Comparison of ENCODE assay signal across 8 cellular contexts in genomic region chr9:129550199-129550839, GRCh38.
DNase-seq lines count a peak whose midpoint lies in the region; FAIRE-seq and TF ChIP-seq lines count a peak whose summit lies in the region.

No MANE protein-coding gene starts in this region.

- no peak for FAIRE-seq in RCC 7860 (lab: Jason Lieb, UNC)

- H3K36me3 Mint-ChIP-seq in CD14-positive monocyte, result peaks cover 2 to 4% of the 10 kb centered on the region in 2 donors
- H3K36me3 Mint-ChIP-seq in activated naive CD4-positive, alpha-beta T cell treated with anti-CD3 and anti-CD28 coated beads, Interleukin-2, amount 50 U/mL, for 24 hours, result no peaks in the 10 kb centered on the region
- no peaks in the 10 kb centered on the region for H3K36me3 Mint-ChIP-seq in neural crest cell (ENCODE audit: low read depth)

- intact Hi-C loops in CD14-positive monocyte (cut with micrococcal nuclease), result no loop called here

- H3K4me3 Mint-ChIP-seq in CD14-positive monocyte (peak overlapping the region; percentile 64 to 91), neural crest cell (peak overlapping the region; percentile 83)
- H3K4me3 Mint-ChIP-seq in activated naive CD4-positive, alpha-beta T cell treated with anti-CD3 and anti-CD28 coated beads, Interleukin-2, amount 50 U/mL, for 24 hours, result peak overlapping the region; percentile 59

- peak; percentile 7; the same call in 1 of the 2 replicates for TF ChIP-seq RAD21 in Ishikawa (IDR thresholded peaks at IDR 0.05; ENCODE audit: low read depth)

- H3K4me1 Mint-ChIP-seq in CD14-positive monocyte (peaks cover 31% of the 10 kb centered on the region), neural crest cell (peaks cover 40% of the 10 kb centered on the region)
- H3K4me1 Mint-ChIP-seq in activated naive CD4-positive, alpha-beta T cell treated with anti-CD3 and anti-CD28 coated beads, Interleukin-2, amount 50 U/mL, for 24 hours, result peaks cover 5% of the 10 kb centered on the region

- H3K27me3 Mint-ChIP-seq in CD14-positive monocyte (ENCODE audit: low read depth in 3 of 3) (peaks cover 28 to 42% (median 31%) of the 10 kb centered on the region in 3 donors), neural crest cell (ENCODE audit: low read depth) (no peaks in the 10 kb centered on the region)
- H3K27me3 Mint-ChIP-seq in activated naive CD4-positive, alpha-beta T cell treated with anti-CD3 and anti-CD28 coated beads, Interleukin-2, amount 50 U/mL, for 24 hours, result peaks cover 9% of the 10 kb centered on the region

- H3K9me3 Mint-ChIP-seq in CD14-positive monocyte, result peaks cover 0 to 4% (median 3%) of the 10 kb centered on the region in 7 donors
- H3K9me3 Mint-ChIP-seq in activated naive CD4-positive, alpha-beta T cell treated with anti-CD3 and anti-CD28 coated beads, Interleukin-2, amount 50 U/mL, for 24 hours, result no peaks in the 10 kb centered on the region
- no peaks in the 10 kb centered on the region for H3K9me3 Mint-ChIP-seq in neural crest cell

- DNase-seq in CD14-positive monocyte (ENCODE audit: low spot score) (peak; percentile 31), glomerular visceral epithelial cell (ENCODE audit: extremely low spot score) (peak; percentile 43), neural crest cell (ENCODE audit: low read depth, low spot score) (peak; percentile 46), NCI-H146 treated with DMSO at 0.1 percent for 48 hours (lab: John Stamatoyannopoulos, UW; ENCODE audit: unreplicated experiment) (no peak), SKM-1 treated with dmso at 0.1 percent for 144 hours (lab: John Stamatoyannopoulos, UW; ENCODE audit: unreplicated experiment) (no peak), RCC 7860 (ENCODE audit: low spot score) (no peak)

- H3K27ac Mint-ChIP-seq in CD14-positive monocyte (peak overlapping the region in 2 of 7 donors; percentile 51 to 69), neural crest cell (ENCODE audit: unreplicated experiment) (no peak overlapping the region)
- H3K27ac Mint-ChIP-seq in activated naive CD4-positive, alpha-beta T cell treated with anti-CD3 and anti-CD28 coated beads, Interleukin-2, amount 50 U/mL, for 24 hours, result no peak overlapping the region

- TF ChIP-seq CTCF in CD14-positive monocyte (IDR thresholded peaks at IDR 0.05), result no peak
- no peak for TF ChIP-seq CTCF in neural crest cell (conservative IDR thresholded peaks at IDR 0.05)

- TF ChIP-seq EP300 in Ishikawa (IDR thresholded peaks at IDR 0.05; ENCODE audit: borderline replicate concordance), result no peak

TF ChIP-seq in Ishikawa, 13 proteins besides CTCF, POLR2A, EP300 and RAD21:
- TF ChIP-seq YY1 (IDR thresholded peaks at IDR 0.05; ENCODE audit: low read depth), result no peak
- TF ChIP-seq USF1 (IDR thresholded peaks at IDR 0.05), result no peak
- no peak for TF ChIP-seq REST (IDR thresholded peaks at IDR 0.05; ENCODE audit: low read depth)
- peak; percentile 39; the same call in 1 of the 2 replicates for TF ChIP-seq TCF12 (IDR thresholded peaks at IDR 0.05; ENCODE audit: low read depth)
- TF ChIP-seq CREB1 (IDR thresholded peaks at IDR 0.05; ENCODE audit: low read depth), result no peak
- TF ChIP-seq NFIC (IDR thresholded peaks at IDR 0.05), result no peak; the same call in 1 of the 2 replicates
- no peak for TF ChIP-seq CEBPB (IDR thresholded peaks at IDR 0.05)
- no peak for TF ChIP-seq FOXM1 (IDR thresholded peaks at IDR 0.05; ENCODE audit: borderline replicate concordance, low read depth)
- TF ChIP-seq EGR1 (IDR thresholded peaks at IDR 0.05), result no peak
- peak; percentile 72 for TF ChIP-seq ZBTB7A (IDR thresholded peaks at IDR 0.05; ENCODE audit: low read depth)
- 0 out of 2 replicates have a peak, but pooled peaks have one; percentile 39 for TF ChIP-seq TAF1 (IDR thresholded peaks at IDR 0.05; ENCODE audit: low read depth)
- TF ChIP-seq TEAD4 (IDR thresholded peaks at IDR 0.05), result 0 out of 2 replicates have a peak, but pooled peaks have one; percentile 18
- TF ChIP-seq MAX (IDR thresholded peaks at IDR 0.05), result no peak

Comparison
In these comparisons a context has a peak if more than half of its experiments do, and no peak if none do; other contexts are left out.
1. DNase-seq: peak in CD14-positive monocyte (single experiment), glomerular visceral epithelial cell (single experiment) and neural crest cell (single experiment); none in NCI-H146 treated with DMSO at 0.1 percent for 48 hours (single experiment), SKM-1 treated with dmso at 0.1 percent for 144 hours (single experiment) and RCC 7860 (single experiment).
2. Peak in every context shown above with its lines, with median percentiles within 50 percentile points of each other: H3K4me3 Mint-ChIP-seq.